ENCODE assay signal across 1 cellular context in genomic region chr11:116792144-116792868, GRCh38.
TF ChIP-seq lines count a peak whose summit lies in the region.

No MANE protein-coding gene starts in this region.

TF ChIP-seq in HepG2, 621 proteins besides CTCF, POLR2A, EP300 and RAD21 (continued from another document and continues in another):
- TF ChIP-seq ZHX1 (CRISPR knock-in tag; IDR thresholded peaks at IDR 0.05; ENCODE audit: low read depth), result peak; percentile 66; the same call in 1 of the 2 replicates
- peak; percentile 17; the same call in 1 of the 2 replicates for TF ChIP-seq ARNT2 (CRISPR knock-in tag; IDR thresholded peaks at IDR 0.05; ENCODE audit: low read depth)
- TF ChIP-seq ZNF160 (CRISPR knock-in tag; IDR thresholded peaks at IDR 0.05), result peak; percentile 24; the same call in 1 of the 2 replicates
- TF ChIP-seq ARID4A (CRISPR knock-in tag; IDR thresholded peaks at IDR 0.05; ENCODE audit: borderline replicate concordance), result 0 out of 2 replicates have a peak, but pooled peaks have one; percentile 5
- peak; percentile 81 for TF ChIP-seq PATZ1 (CRISPR knock-in tag; IDR thresholded peaks at IDR 0.05)
- TF ChIP-seq ZNF24 (IDR thresholded peaks at IDR 0.05), result no peak
- TF ChIP-seq ZNF839 (CRISPR knock-in tag; IDR thresholded peaks at IDR 0.05; ENCODE audit: borderline replicate concordance), result no peak
- TF ChIP-seq ZNF232 (CRISPR knock-in tag; IDR thresholded peaks at IDR 0.05; ENCODE audit: borderline replicate concordance), result no peak
- TF ChIP-seq POLR2G (IDR thresholded peaks at IDR 0.05; ENCODE audit: low read depth, low read length), result peak; percentile 84
- peak; percentile 70 for TF ChIP-seq ZNF274 (CRISPR knock-in tag; IDR thresholded peaks at IDR 0.05)
- peak; percentile 13; the same call in 1 of the 2 replicates for TF ChIP-seq KAT8 (CRISPR knock-in tag; IDR thresholded peaks at IDR 0.05)
- peak; percentile 92 to 99 for TF ChIP-seq NR2F1 (CRISPR knock-in tag; IDR thresholded peaks at IDR 0.05)
- TF ChIP-seq ZNF263 (CRISPR knock-in tag; IDR thresholded peaks at IDR 0.05), result peak; percentile 39; the same call in 1 of the 2 replicates
- TF ChIP-seq REL (CRISPR knock-in tag; conservative IDR thresholded peaks at IDR 0.05), result no peak
- TF ChIP-seq HNF1A (IDR thresholded peaks at IDR 0.05; ENCODE audit: low read depth), result peak; percentile 40; the same call in 1 of the 2 replicates
- TF ChIP-seq HNF1A (CRISPR knock-in tag; IDR thresholded peaks at IDR 0.05; ENCODE audit: borderline replicate concordance), result 0 out of 2 replicates have a peak, but pooled peaks have one; percentile 42
- TF ChIP-seq ZNF143 (CRISPR knock-in tag; IDR thresholded peaks at IDR 0.05), result peak; percentile 59; the same call in 1 of the 2 replicates
- no peak for TF ChIP-seq ZFYVE20 (CRISPR knock-in tag; IDR thresholded peaks at IDR 0.05; ENCODE audit: borderline replicate concordance, low read depth)
- TF ChIP-seq GFI1 (CRISPR knock-in tag; IDR thresholded peaks at IDR 0.05; ENCODE audit: borderline replicate concordance), result peak; percentile 56
- no peak; the same call in 1 of the 2 replicates for TF ChIP-seq JDP2 (CRISPR knock-in tag; IDR thresholded peaks at IDR 0.05; ENCODE audit: borderline replicate concordance)
- no peak for TF ChIP-seq ZNF264 (CRISPR knock-in tag; IDR thresholded peaks at IDR 0.05)
- 0 out of 2 replicates have a peak, but pooled peaks have one; percentile 39 for TF ChIP-seq ZNF253 (CRISPR knock-in tag; IDR thresholded peaks at IDR 0.05; ENCODE audit: borderline replicate concordance)
- TF ChIP-seq ZNF451 (CRISPR knock-in tag; IDR thresholded peaks at IDR 0.05), result peak; percentile 75; the same call in 1 of the 2 replicates
- peak; percentile 62; the same call in 1 of the 2 replicates for TF ChIP-seq ZNF512B (CRISPR knock-in tag; IDR thresholded peaks at IDR 0.05; ENCODE audit: borderline replicate concordance)
- 0 out of 2 replicates have a peak, but pooled peaks have one; percentile 46 for TF ChIP-seq ZBTB38 (CRISPR knock-in tag; IDR thresholded peaks at IDR 0.05)
- no peak for TF ChIP-seq U2AF1 (optimal IDR thresholded peaks at IDR 0.05; ENCODE audit: low read depth, low read length)
- TF ChIP-seq AHR (CRISPR knock-in tag; IDR thresholded peaks at IDR 0.05), result no peak
- TF ChIP-seq ZNF709 (CRISPR knock-in tag; IDR thresholded peaks at IDR 0.05), result no peak
- TF ChIP-seq SNAPC4 (CRISPR knock-in tag; IDR thresholded peaks at IDR 0.05), result no peak
- no peak for TF ChIP-seq ZC3H4 (CRISPR knock-in tag; IDR thresholded peaks at IDR 0.05; ENCODE audit: borderline replicate concordance)
- TF ChIP-seq HOXA5 (CRISPR knock-in tag; IDR thresholded peaks at IDR 0.05), result peak; percentile 30; the same call in 1 of the 2 replicates
- no peak for TF ChIP-seq NONO (IDR thresholded peaks at IDR 0.05)
- peak; percentile 95 for TF ChIP-seq NONO (CRISPR knock-in tag; conservative IDR thresholded peaks at IDR 0.05)
- peak; percentile 89 for TF ChIP-seq NCOR1 (IDR thresholded peaks at IDR 0.05; ENCODE audit: borderline replicate concordance, low read length)
- TF ChIP-seq MYC (CRISPR knock-in tag; IDR thresholded peaks at IDR 0.05; ENCODE audit: borderline replicate concordance), result peak; percentile 76; the same call in 1 of the 2 replicates
- 0 out of 2 replicates have a peak, but pooled peaks have one; percentile 47 for TF ChIP-seq ZNF292 (CRISPR knock-in tag; IDR thresholded peaks at IDR 0.05; ENCODE audit: borderline replicate concordance, low read depth)
- TF ChIP-seq ZNF563 (CRISPR knock-in tag; IDR thresholded peaks at IDR 0.05), result peak; percentile 54; the same call in 1 of the 2 replicates
- peak; percentile 53 for TF ChIP-seq ZNF747 (CRISPR knock-in tag; IDR thresholded peaks at IDR 0.05; ENCODE audit: borderline replicate concordance)
